ENCODE assay signal across 14 cellular contexts in the genomic region with DNA sequence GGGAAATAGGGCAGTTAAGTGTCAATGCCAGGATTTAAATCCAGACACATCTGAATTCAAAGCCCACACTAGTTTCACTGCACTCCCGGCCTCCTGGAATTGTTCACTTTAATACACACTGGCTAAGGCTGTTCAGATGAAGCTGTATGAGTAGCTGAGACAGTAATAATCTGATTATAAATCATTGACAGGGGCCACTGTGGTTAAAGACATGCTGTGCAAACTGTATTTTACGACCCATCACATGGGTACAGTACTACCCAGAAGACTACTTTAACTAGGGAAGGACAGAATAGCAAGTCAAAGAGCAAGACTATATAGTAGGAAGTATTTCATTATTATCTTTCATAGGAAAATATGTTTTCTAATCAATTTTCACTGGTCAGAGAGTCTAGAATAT. TPM values are rescaled to one million over a fixed set of nuclear protein-coding genes. Genes with fewer than 3 reads are reported as not detected.
DNase-seq lines count a peak whose midpoint lies in the region; ATAC-seq, FAIRE-seq and TF ChIP-seq lines count a peak whose summit lies in the region.
"Had no signal": no experiment of that assay in that cellular context is flagged by ENCODE, and none has a peak within 500 bp of the region (broad histone marks: within the 10 kb centered on the region; RNA-seq: fewer than 3 reads in every experiment).

No MANE protein-coding gene starts in this region.

- no peaks in the 10 kb centered on the region for H3K36me3 Mint-ChIP-seq in activated T-helper 17 cell treated with anti-CD3 and anti-CD28 coated beads, Interleukin-2, amount 50 U/mL, for 72 hours (ENCODE audit: low read depth)
- H3K36me3 Mint-ChIP-seq: CD4-positive, alpha-beta memory T cell had no signal

- H3K27ac Mint-ChIP-seq in activated T-helper 17 cell treated with anti-CD3 and anti-CD28 coated beads, Interleukin-2, amount 50 U/mL, for 72 hours: no peak overlapping the region
- H3K27ac Mint-ChIP-seq: CD4-positive, alpha-beta memory T cell had no signal

- peak; percentile 11 for FAIRE-seq in H54 (lab: Jason Lieb, UNC)
- FAIRE-seq: H1 had no signal

- no peaks in the 10 kb centered on the region for H3K4me1 Mint-ChIP-seq in activated T-helper 17 cell treated with anti-CD3 and anti-CD28 coated beads, Interleukin-2, amount 50 U/mL, for 72 hours
- H3K4me1 Mint-ChIP-seq: CD4-positive, alpha-beta memory T cell had no signal

- DNase-seq in H54 (ENCODE audit: insufficient read length, low spot score) (no peak), NCI-H82 treated with DMSO at 0.1 percent for 48 hours (lab: John Stamatoyannopoulos, UW; ENCODE audit: unreplicated experiment) (peak; percentile 12), kidney glomerular epithelial cell (lab: John Stamatoyannopoulos, UW) (peak; percentile 9), renal cortical epithelial cell (ENCODE audit: low read depth) (peak; percentile 43), Kasumi-1 (lab: John Stamatoyannopoulos, UW) (no peak), mucosa of gallbladder (ENCODE audit: low spot score) (no peak)
- DNase-seq: AML-193; CD4-positive, alpha-beta memory T cell; DMS79 treated with DMSO at 0.1 percent for 48 hours; GF-D8 had no signal

- TF ChIP-seq POLR2A in H54 (IDR thresholded peaks at IDR 0.05; ENCODE audit: low read depth, low read length): no peak

- no peaks in the 10 kb centered on the region for H3K9me3 Mint-ChIP-seq in activated T-helper 17 cell treated with anti-CD3 and anti-CD28 coated beads, Interleukin-2, amount 50 U/mL, for 72 hours

- ATAC-seq in activated T-helper 17 cell treated with anti-CD3 and anti-CD28 coated beads, Interleukin-2, amount 50 U/mL, for 72 hours (replicated peaks): no peak

- peaks cover 12% of the 10 kb centered on the region for H3K27me3 Mint-ChIP-seq in activated T-helper 17 cell treated with anti-CD3 and anti-CD28 coated beads, Interleukin-2, amount 50 U/mL, for 72 hours

- H3K4me3 Mint-ChIP-seq in activated T-helper 17 cell treated with anti-CD3 and anti-CD28 coated beads, Interleukin-2, amount 50 U/mL, for 72 hours: no peak overlapping the region
- H3K4me3 Mint-ChIP-seq: CD4-positive, alpha-beta memory T cell had no signal

RNA-seq across cellular contexts. Expression of a gene that starts 16.1 kb away (rescaled TPM):
- total RNA-seq in renal cortical epithelial cell (28.8 and 32.8 TPM in 2 replicates), mucosa of gallbladder (1.6 TPM)
- not detected for total RNA-seq in activated T-helper 17 cell treated with anti-CD3 and anti-CD28 coated beads, Interleukin-2, amount 50 U/mL, for 72 hours
- total RNA-seq: A172; CD4-positive, alpha-beta memory T cell; HT-29 had no signal

Comparison
In these comparisons a context has a peak if more than half of its experiments do, and no peak if none do; other contexts are left out.
1. DNase-seq: peak in NCI-H82 treated with DMSO at 0.1 percent for 48 hours (single experiment), kidney glomerular epithelial cell (single experiment) and renal cortical epithelial cell (single experiment); none in H54 (single experiment), Kasumi-1 (0 of 2) and mucosa of gallbladder (single experiment).
2. RNA of a gene that starts 16.1 kb away (total RNA-seq): 28.8 to 32.8 TPM in renal cortical epithelial cell; 1.6 TPM in mucosa of gallbladder (single experiment) and not detected in activated T-helper 17 cell treated with anti-CD3 and anti-CD28 coated beads, Interleukin-2, amount 50 U/mL, for 72 hours; every median in the first group is over 10 times any median in the second.